1 cellular context compared by ENCODE assay signal in the genomic region with DNA sequence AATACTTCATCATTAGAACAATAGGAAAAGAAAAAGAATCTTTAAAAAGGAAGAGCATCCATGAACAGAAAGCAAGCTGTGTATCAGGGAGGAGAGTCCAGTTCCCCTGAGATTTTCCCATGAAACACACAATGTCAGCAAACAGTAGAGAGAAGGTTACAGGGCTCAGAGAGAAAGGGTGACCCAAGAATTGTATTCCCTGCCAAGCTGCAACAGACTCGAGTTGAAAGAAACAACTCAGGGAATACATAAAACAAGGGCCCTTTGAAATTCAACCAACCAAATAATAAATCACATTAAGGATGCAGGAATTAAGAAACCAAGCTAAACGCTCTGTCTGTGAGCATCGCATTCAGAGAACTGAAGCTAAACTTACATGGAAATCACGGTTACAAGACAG.
TF ChIP-seq lines count a peak whose summit lies in the region.

No MANE protein-coding gene starts in this region.

TF ChIP-seq in endothelial cell of umbilical vein, 7 proteins besides CTCF, POLR2A, EP300 and RAD21:
- TF ChIP-seq GATA2 (IDR thresholded peaks at IDR 0.05; ENCODE audit: insufficient read depth, insufficient read length, low read depth, low read length) (no peak), MYC (IDR thresholded peaks at IDR 0.05; ENCODE audit: low read depth, low read length) (no peak), POLR2AphosphoS5 (IDR thresholded peaks at IDR 0.05; ENCODE audit: insufficient read depth, low read depth, low read length) (no peak), JUN (IDR thresholded peaks at IDR 0.05; ENCODE audit: borderline replicate concordance, insufficient read depth, insufficient read length, low read depth) (no peak), EZH2 (IDR thresholded peaks at IDR 0.05; ENCODE audit: borderline replicate concordance, low read depth, low read length, severe bottlenecking) (no peak), FOS (IDR thresholded peaks at IDR 0.05; ENCODE audit: borderline replicate concordance, insufficient read depth, low read length) (no peak)
- TF ChIP-seq, protein P1, sequence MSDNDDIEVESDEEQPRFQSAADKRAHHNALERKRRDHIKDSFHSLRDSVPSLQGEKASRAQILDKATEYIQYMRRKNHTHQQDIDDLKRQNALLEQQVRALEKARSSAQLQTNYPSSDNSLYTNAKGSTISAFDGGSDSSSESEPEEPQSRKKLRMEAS (IDR thresholded peaks at IDR 0.05; ENCODE audit: insufficient read depth, insufficient read length): no peak
